In genomic region chr6:127938701-127939100, GRCh38 we compare ENCODE assay signal across 12 cellular contexts. TPM values are rescaled to one million over a fixed set of nuclear protein-coding genes. Genes with fewer than 3 reads are reported as not detected.
A peak's percentile ranks its signal among the peaks of the same experiment; 100 is the strongest.
DNase-seq lines count a peak whose midpoint lies in the region; ATAC-seq and TF ChIP-seq lines count a peak whose summit lies in the region.
"Had no signal": no experiment of that assay in that cellular context is flagged by ENCODE, and none has a peak within 500 bp of the region (broad histone marks: within the 10 kb centered on the region; RNA-seq: fewer than 3 reads in every experiment).

No MANE protein-coding gene starts in this region.

- H3K36me3 ChIP-seq in Karpas-422 (ENCODE audit: insufficient read depth, low read length) (no peaks in the 10 kb centered on the region), esophagus squamous epithelium (no peaks in the 10 kb centered on the region)

- DNase-seq in stimulated activated naive CD8-positive, alpha-beta T cell treated with anti-CD3 and anti-CD28 coated beads, Interleukin-15, Interleukin-2, amounts not matched to agents 100 U/mL and 50 U/mL, for 24 hours: no peak
- no peak for DNase-seq in T-helper 17 cell
- peak; percentile 38 to 64 for DNase-seq in erythroblast (lab: John Stamatoyannopoulos, UW)
- DNase-seq in Karpas-422: no peak
- DNase-seq in head of caudate nucleus: no peak
- no peak for DNase-seq in esophagus squamous epithelium (lab: John Stamatoyannopoulos, UW)
- no peak for DNase-seq in C1 segment of cervical spinal cord (lab: John Stamatoyannopoulos, UW)
- DNase-seq: DND-41, KG1 had no signal

- H3K9me3 Mint-ChIP-seq in stimulated activated naive CD8-positive, alpha-beta T cell treated with anti-CD3 and anti-CD28 coated beads, Interleukin-15, Interleukin-2, amounts not matched to agents 100 ng/mL and 50 ng/mL, for 24 hours: no peaks in the 10 kb centered on the region
- H3K9me3 Mint-ChIP-seq: mesothelial cell of epicardium had no signal

- H3K27me3 Mint-ChIP-seq in stimulated activated naive CD8-positive, alpha-beta T cell treated with anti-CD3 and anti-CD28 coated beads, Interleukin-15, Interleukin-2, amounts not matched to agents 100 ng/mL and 50 ng/mL, for 24 hours: no peaks in the 10 kb centered on the region
- H3K27me3 Mint-ChIP-seq in T-helper 17 cell: no peaks in the 10 kb centered on the region

- H3K9me3 ChIP-seq in T-helper 17 cell (ENCODE audit: control insufficient read depth, low read length, poor library complexity, severe bottlenecking): no peaks in the 10 kb centered on the region
- peaks cover 7% of the 10 kb centered on the region; the same call in 1 of the 2 replicates for H3K9me3 ChIP-seq in Karpas-422 (ENCODE audit: low read length)
- no peaks in the 10 kb centered on the region for H3K9me3 ChIP-seq in esophagus squamous epithelium

- H3K27me3 ChIP-seq in Karpas-422 (ENCODE audit: low read length): no peaks in the 10 kb centered on the region
- no peaks in the 10 kb centered on the region for H3K27me3 ChIP-seq in esophagus squamous epithelium

- H3K79me2 ChIP-seq in Karpas-422 (ENCODE audit: low read length): no peaks in the 10 kb centered on the region

- H3K9me2 ChIP-seq in Karpas-422 (replicated peaks; ENCODE audit: insufficient read depth, low read length): no peaks in the 10 kb centered on the region

- H3K4me1 ChIP-seq in Karpas-422 (ENCODE audit: low read length) (no peaks in the 10 kb centered on the region), esophagus squamous epithelium (peaks cover 0 to 28% (median 4%) of the 10 kb centered on the region in 3 donors)

- H3K4me3 Mint-ChIP-seq in stimulated activated naive CD8-positive, alpha-beta T cell treated with anti-CD3 and anti-CD28 coated beads, Interleukin-15, Interleukin-2, amounts not matched to agents 100 ng/mL and 50 ng/mL, for 24 hours: peak overlapping the region; percentile 28
- no peak overlapping the region for H3K4me3 Mint-ChIP-seq in T-helper 17 cell
- H3K4me3 Mint-ChIP-seq: brain, mesothelial cell of epicardium had no signal

- no peak overlapping the region for H3K4me2 ChIP-seq in Karpas-422 (ENCODE audit: low read depth, low read length, poor library complexity, severe bottlenecking)

- intact Hi-C loops in head of caudate nucleus (cut with DNase I): no loop called here
- intact Hi-C loops in esophagus squamous epithelium (cut with DNase I): no loop called here

- no peaks in the 10 kb centered on the region for H4K20me1 ChIP-seq in Karpas-422 (ENCODE audit: insufficient read depth, low read depth, low read length)

- H3K4me1 Mint-ChIP-seq in stimulated activated naive CD8-positive, alpha-beta T cell treated with anti-CD3 and anti-CD28 coated beads, Interleukin-15, Interleukin-2, amounts not matched to agents 100 ng/mL and 50 ng/mL, for 24 hours (ENCODE audit: low read depth): peaks cover 61% of the 10 kb centered on the region
- H3K4me1 Mint-ChIP-seq in T-helper 17 cell: peaks cover 35% of the 10 kb centered on the region

- no peak for ATAC-seq in stimulated activated naive CD8-positive, alpha-beta T cell treated with anti-CD3 and anti-CD28 coated beads, Interleukin-15, Interleukin-2, amounts not matched to agents 100 U/mL and 50 U/mL, for 24 hours
- ATAC-seq in T-helper 17 cell: no peak

- no peak overlapping the region for H3K27ac ChIP-seq in Karpas-422 (ENCODE audit: low read length)
- H3K27ac ChIP-seq in esophagus squamous epithelium: peak overlapping the region in 2 of 4 donors; percentile 48 to 51

- no peak for TF ChIP-seq POLR2A in erythroblast (IDR thresholded peaks at IDR 0.05; ENCODE audit: low read length)
- TF ChIP-seq POLR2A in esophagus squamous epithelium (IDR thresholded peaks at IDR 0.05): no peak

- no peak overlapping the region for H3K9ac ChIP-seq in Karpas-422 (ENCODE audit: low read length)

- H3K4me3 ChIP-seq in Karpas-422 (ENCODE audit: low read length): no peak overlapping the region
- H3K4me3 ChIP-seq in esophagus squamous epithelium: no peak overlapping the region

- no peak overlapping the region for H2AFZ ChIP-seq in Karpas-422 (ENCODE audit: low read length)

- H3K27ac Mint-ChIP-seq in stimulated activated naive CD8-positive, alpha-beta T cell treated with anti-CD3 and anti-CD28 coated beads, Interleukin-15, Interleukin-2, amounts not matched to agents 100 ng/mL and 50 ng/mL, for 24 hours: peak overlapping the region; percentile 34
- H3K27ac Mint-ChIP-seq in T-helper 17 cell: peak overlapping the region; percentile 81
- H3K27ac Mint-ChIP-seq: brain had no signal

- no peak for TF ChIP-seq CTCF in esophagus squamous epithelium (IDR thresholded peaks at IDR 0.05)

- peaks cover 3% of the 10 kb centered on the region for H3K36me3 Mint-ChIP-seq in stimulated activated naive CD8-positive, alpha-beta T cell treated with anti-CD3 and anti-CD28 coated beads, Interleukin-15, Interleukin-2, amounts not matched to agents 100 ng/mL and 50 ng/mL, for 24 hours (ENCODE audit: low read depth)
- no peaks in the 10 kb centered on the region for H3K36me3 Mint-ChIP-seq in T-helper 17 cell (ENCODE audit: low read depth)
- H3K36me3 Mint-ChIP-seq: brain, mesothelial cell of epicardium had no signal

RNA-seq across cellular contexts. Expression of gene THEMIS, which starts 37.8 kb away (rescaled TPM):
- total RNA-seq in T-helper 17 cell: 10 to 100 TPM; 53.9 to 64.7 TPM
- not detected in 2 replicates for total RNA-seq in Karpas-422 (2014; rRNA removed; shearing (Covaris generic); ENCODE audit: low replicate concordance)
- 1 to 10 TPM in 2 of 4 donors, under 1 TPM in 2; 0.79 to 5.7 (median 1.2) TPM for total RNA-seq in esophagus squamous epithelium
- total RNA-seq: mesothelial cell of epicardium had no signal

Comparison
In these comparisons a context has a peak if more than half of its experiments do, and no peak if none do; other contexts are left out.
1. DNase-seq: peak in erythroblast (2 of 2); none in stimulated activated naive CD8-positive, alpha-beta T cell treated with anti-CD3 and anti-CD28 coated beads, Interleukin-15, Interleukin-2, amounts not matched to agents 100 U/mL and 50 U/mL, for 24 hours (single experiment), T-helper 17 cell (0 of 3), Karpas-422 (single experiment), head of caudate nucleus (0 of 42), esophagus squamous epithelium (single experiment) and C1 segment of cervical spinal cord (0 of 14).
2. RNA of gene THEMIS, which starts 37.8 kb away (total RNA-seq): 53.9 to 64.7 TPM in T-helper 17 cell; 0.79 to 5.7 TPM in esophagus squamous epithelium and not detected in Karpas-422; every median in the first group is over 4 times any median in the second.